In genomic region chr3:42216302-42216701, GRCh38 we compare ENCODE assay signal across 10 cellular contexts. TPM values are rescaled to one million over a fixed set of nuclear protein-coding genes. Genes with fewer than 3 reads are reported as not detected.
DNase-seq lines count a peak whose midpoint lies in the region; ATAC-seq and TF ChIP-seq lines count a peak whose summit lies in the region.
"Had no signal": no experiment of that assay in that cellular context is flagged by ENCODE, and none has a peak within 500 bp of the region (broad histone marks: within the 10 kb centered on the region; RNA-seq: fewer than 3 reads in every experiment).

No MANE protein-coding gene starts in this region.

- no peak for DNase-seq in activated T-cell treated with anti-CD3 and anti-CD28 coated beads, Interleukin-2, amount 50 U/mL, for 72 hours
- DNase-seq in activated T-cell treated with anti-CD3 and anti-CD28 coated beads, Interleukin-2, amount 50 U/mL, for 48 hours: no peak
- DNase-seq in occipital lobe (lab: John Stamatoyannopoulos, UW) (no peak), osteoblast (ENCODE audit: insufficient read length, low spot score, missing footprints) (no peak)
- DNase-seq in activated CD4-positive, alpha-beta memory T cell treated with anti-CD3 and anti-CD28 coated beads for 36 hours: no peak
- DNase-seq: activated CD4-positive, alpha-beta T cell treated with anti-CD3 and anti-CD28 coated beads for 1 hour; NCI-H187 had no signal

- H3K36me3 Mint-ChIP-seq in activated T-cell treated with anti-CD3 and anti-CD28 coated beads, Interleukin-2, amount 50 U/mL, for 72 hours (ENCODE audit: insufficient read depth in 2 of 2): no peaks in the 10 kb centered on the region
- peaks cover 36% of the 10 kb centered on the region for H3K36me3 Mint-ChIP-seq in stimulated activated naive CD8-positive, alpha-beta T cell treated with anti-CD3 and anti-CD28 coated beads, Interleukin-15, Interleukin-2, amounts not matched to agents 100 ng/mL and 50 ng/mL, for 24 hours (ENCODE audit: low read depth)
- H3K36me3 Mint-ChIP-seq in activated CD4-positive, alpha-beta memory T cell treated with anti-CD3 and anti-CD28 coated beads for 36 hours: peaks cover 12% of the 10 kb centered on the region

- H3K9me3 Mint-ChIP-seq in activated T-cell treated with anti-CD3 and anti-CD28 coated beads, Interleukin-2, amount 50 U/mL, for 72 hours: no peaks in the 10 kb centered on the region
- H3K9me3 Mint-ChIP-seq in stimulated activated naive CD8-positive, alpha-beta T cell treated with anti-CD3 and anti-CD28 coated beads, Interleukin-15, Interleukin-2, amounts not matched to agents 100 ng/mL and 50 ng/mL, for 24 hours: no peaks in the 10 kb centered on the region
- no peaks in the 10 kb centered on the region for H3K9me3 Mint-ChIP-seq in activated CD4-positive, alpha-beta memory T cell treated with anti-CD3 and anti-CD28 coated beads for 36 hours

- H3K4me1 Mint-ChIP-seq in activated T-cell treated with anti-CD3 and anti-CD28 coated beads, Interleukin-2, amount 50 U/mL, for 72 hours (ENCODE audit: low read depth): peaks cover 53% of the 10 kb centered on the region
- H3K4me1 Mint-ChIP-seq in stimulated activated naive CD8-positive, alpha-beta T cell treated with anti-CD3 and anti-CD28 coated beads, Interleukin-15, Interleukin-2, amounts not matched to agents 100 ng/mL and 50 ng/mL, for 24 hours (ENCODE audit: low read depth): peaks cover 64% of the 10 kb centered on the region
- peaks cover 48% of the 10 kb centered on the region for H3K4me1 Mint-ChIP-seq in activated CD4-positive, alpha-beta memory T cell treated with anti-CD3 and anti-CD28 coated beads for 36 hours (ENCODE audit: low read depth)

- no peak overlapping the region for H3K4me2 ChIP-seq in osteoblast (ENCODE audit: insufficient read depth, low read length)

- peaks cover 5% of the 10 kb centered on the region for H4K20me1 ChIP-seq in osteoblast (ENCODE audit: insufficient read depth, low read length)

- no peak for TF ChIP-seq CTCF in osteoblast (IDR thresholded peaks at IDR 0.05; ENCODE audit: extremely low read depth, low read depth, low read length)

- ATAC-seq in activated T-cell treated with anti-CD3 and anti-CD28 coated beads, Interleukin-2, amount 50 U/mL, for 72 hours (replicated peaks in 1 of 2): peak; percentile 69 to 85
- ATAC-seq in GM21723 (IDR thresholded peaks at IDR 0.05; ENCODE audit: unreplicated experiment) (peak; percentile 59), HG03571 (IDR thresholded peaks at IDR 0.05; ENCODE audit: unreplicated experiment) (peak; percentile 79)

- no peaks in the 10 kb centered on the region for H3K27me3 Mint-ChIP-seq in activated T-cell treated with anti-CD3 and anti-CD28 coated beads, Interleukin-2, amount 50 U/mL, for 72 hours (ENCODE audit: low read depth)
- no peaks in the 10 kb centered on the region for H3K27me3 Mint-ChIP-seq in stimulated activated naive CD8-positive, alpha-beta T cell treated with anti-CD3 and anti-CD28 coated beads, Interleukin-15, Interleukin-2, amounts not matched to agents 100 ng/mL and 50 ng/mL, for 24 hours
- no peaks in the 10 kb centered on the region for H3K27me3 Mint-ChIP-seq in activated CD4-positive, alpha-beta memory T cell treated with anti-CD3 and anti-CD28 coated beads for 36 hours

- H3K4me3 Mint-ChIP-seq in activated T-cell treated with anti-CD3 and anti-CD28 coated beads, Interleukin-2, amount 50 U/mL, for 72 hours: peak overlapping the region; percentile 61 to 73
- no peak overlapping the region for H3K4me3 Mint-ChIP-seq in stimulated activated naive CD8-positive, alpha-beta T cell treated with anti-CD3 and anti-CD28 coated beads, Interleukin-15, Interleukin-2, amounts not matched to agents 100 ng/mL and 50 ng/mL, for 24 hours
- H3K4me3 Mint-ChIP-seq in activated CD4-positive, alpha-beta memory T cell treated with anti-CD3 and anti-CD28 coated beads for 36 hours: no peak overlapping the region

- CTCF ChIA-PET in activated CD4-positive, alpha-beta memory T cell treated with anti-CD3 and anti-CD28 coated beads for 36 hours (lab: Charles Lee): interaction anchor here (1.1 kb wide), 1 partner anchor 25 kb away, joined by 3 read pairs; no protein-coding TSS in a partner anchor

- H3K4me1 ChIP-seq in osteoblast (ENCODE audit: insufficient read depth, low read length): no peaks in the 10 kb centered on the region

- no peak overlapping the region for H2AFZ ChIP-seq in osteoblast (ENCODE audit: low read length)

- H3K27me3 ChIP-seq in osteoblast (ENCODE audit: insufficient read depth, low read length): no peaks in the 10 kb centered on the region

- H3K27ac Mint-ChIP-seq in activated T-cell treated with anti-CD3 and anti-CD28 coated beads, Interleukin-2, amount 50 U/mL, for 72 hours: peak overlapping the region; percentile 87
- H3K27ac Mint-ChIP-seq in stimulated activated naive CD8-positive, alpha-beta T cell treated with anti-CD3 and anti-CD28 coated beads, Interleukin-15, Interleukin-2, amounts not matched to agents 100 ng/mL and 50 ng/mL, for 24 hours: peak overlapping the region; percentile 54
- H3K27ac Mint-ChIP-seq in activated CD4-positive, alpha-beta memory T cell treated with anti-CD3 and anti-CD28 coated beads for 36 hours: no peak overlapping the region

- no peak overlapping the region for H3K27ac ChIP-seq in osteoblast (ENCODE audit: low read depth, low read length)

- no peak overlapping the region for H3K4me3 ChIP-seq in osteoblast (ENCODE audit: insufficient read depth, low read length)

- no peaks in the 10 kb centered on the region for H3K79me2 ChIP-seq in osteoblast (ENCODE audit: insufficient read depth, low read length)

- H3K9me3 ChIP-seq in osteoblast (ENCODE audit: low read depth, low read length): no peaks in the 10 kb centered on the region

- intact Hi-C loops in activated CD4-positive, alpha-beta memory T cell treated with anti-CD3 and anti-CD28 coated beads for 36 hours (cut with micrococcal nuclease): no loop called here

- POLR2A ChIA-PET in activated CD4-positive, alpha-beta memory T cell treated with anti-CD3 and anti-CD28 coated beads for 36 hours (lab: Charles Lee): no interaction called here

- H3K36me3 ChIP-seq in osteoblast (ENCODE audit: insufficient read depth, low read length): peaks cover 5% of the 10 kb centered on the region

RNA-seq across cellular contexts. Expression of gene CCK, which starts 49.7 kb away (rescaled TPM):
- total RNA-seq in activated T-cell treated with anti-CD3 and anti-CD28 coated beads, Interleukin-2, amount 50 U/mL, for 72 hours: not detected
- total RNA-seq in occipital lobe: 14.7 TPM
- not detected in 2 replicates for total RNA-seq in osteoblast
- total RNA-seq in activated CD4-positive, alpha-beta memory T cell treated with anti-CD3 and anti-CD28 coated beads for 36 hours: not detected

Comparison
In these comparisons a context has a peak if more than half of its experiments do, and no peak if none do; other contexts are left out.
1. H3K4me3 Mint-ChIP-seq: peak in activated T-cell treated with anti-CD3 and anti-CD28 coated beads, Interleukin-2, amount 50 U/mL, for 72 hours (2 of 2); none in stimulated activated naive CD8-positive, alpha-beta T cell treated with anti-CD3 and anti-CD28 coated beads, Interleukin-15, Interleukin-2, amounts not matched to agents 100 ng/mL and 50 ng/mL, for 24 hours (single experiment) and activated CD4-positive, alpha-beta memory T cell treated with anti-CD3 and anti-CD28 coated beads for 36 hours (single experiment).
2. RNA of gene CCK, which starts 49.7 kb away (total RNA-seq): 14.7 TPM in occipital lobe (single experiment); not detected in activated T-cell treated with anti-CD3 and anti-CD28 coated beads, Interleukin-2, amount 50 U/mL, for 72 hours, not detected in osteoblast and not detected in activated CD4-positive, alpha-beta memory T cell treated with anti-CD3 and anti-CD28 coated beads for 36 hours; every median in the first group is over 10 times any median in the second.
3. Peak in every context shown above with its lines, with median percentiles within 50 percentile points of each other: ATAC-seq.